ENCODE assay signal across 8 cellular contexts in genomic region chr14:63388766-63389431, GRCh38.
DNase-seq lines count a peak whose midpoint lies in the region; ATAC-seq and TF ChIP-seq lines count a peak whose summit lies in the region.

No MANE protein-coding gene starts in this region.

- peaks cover 8% of the 10 kb centered on the region for H3K36me3 Mint-ChIP-seq in T-helper 17 cell (ENCODE audit: low read depth)

- H3K9ac ChIP-seq in Karpas-422 (ENCODE audit: low read length), result no peak overlapping the region

- no peaks in the 10 kb centered on the region for H3K27me3 Mint-ChIP-seq in T-helper 17 cell

- TF ChIP-seq CTCF in DOHH2 (IDR thresholded peaks at IDR 0.05; ENCODE audit: low read depth, low read length, poor library complexity, severe bottlenecking), result peak; percentile 89
- peak; percentile 86 for TF ChIP-seq CTCF in astrocyte of the cerebellum (IDR thresholded peaks at IDR 0.05; ENCODE audit: low read depth, low read length, missing control alignments)

- ATAC-seq in GM21526 (IDR thresholded peaks at IDR 0.05; ENCODE audit: low FRiP score, unreplicated experiment) (peak; percentile 82), T-helper 17 cell (peak; percentile 67)

- H3K36me3 ChIP-seq in DOHH2 (ENCODE audit: control insufficient read depth, low read length), result peaks cover 44% of the 10 kb centered on the region
- peaks cover 30% of the 10 kb centered on the region for H3K36me3 ChIP-seq in Karpas-422 (ENCODE audit: insufficient read depth, low read length)

- peak; percentile 94 for DNase-seq in Karpas-422
- peak in 1 of 3 donors; percentile 32 for DNase-seq in T-helper 17 cell
- peak; percentile 33 for DNase-seq in astrocyte of the cerebellum (ENCODE audit: low read depth)
- DNase-seq in iPS-NIHi11 (ENCODE audit: low spot score), result peak; percentile 59
- peak; percentile 30 to 52 (median 45) for DNase-seq in stimulated activated CD4-positive, alpha-beta T cell treated with anti-CD3 and anti-CD28 coated beads, Interleukin-12 subunit alpha, Interleukin-12 subunit beta, amount 100 ng/mL, for 48 hours (ENCODE audit: low read depth in 2 of 3, low spot score in 1 of 3)
- DNase-seq in GF-D8 (lab: John Stamatoyannopoulos, UW), result no peak

- H3K4me1 ChIP-seq in DOHH2 (ENCODE audit: control insufficient read depth, low read length) (peaks cover 2% of the 10 kb centered on the region; the same call in 1 of the 2 replicates), Karpas-422 (ENCODE audit: low read length) (peaks cover 20% of the 10 kb centered on the region)

- H3K9me2 ChIP-seq in DOHH2 (replicated peaks; ENCODE audit: control insufficient read depth, low read length) (no peaks in the 10 kb centered on the region), Karpas-422 (replicated peaks; ENCODE audit: insufficient read depth, low read length) (no peaks in the 10 kb centered on the region)

- H4K20me1 ChIP-seq in DOHH2 (ENCODE audit: control insufficient read depth, insufficient read depth, low read depth, low read length), result no peaks in the 10 kb centered on the region
- H4K20me1 ChIP-seq in Karpas-422 (ENCODE audit: insufficient read depth, low read depth, low read length), result no peaks in the 10 kb centered on the region

- peaks cover 8% of the 10 kb centered on the region for H3K4me1 Mint-ChIP-seq in T-helper 17 cell

- no peak overlapping the region for H2AFZ ChIP-seq in Karpas-422 (ENCODE audit: low read length)

- H3K27me3 ChIP-seq in DOHH2 (ENCODE audit: control insufficient read depth, low read length) (no peaks in the 10 kb centered on the region), Karpas-422 (ENCODE audit: low read length) (no peaks in the 10 kb centered on the region)

- in situ Hi-C loops in astrocyte of the cerebellum (cut with HindIII; ENCODE audit: low sequenced_read_pairs), result loop anchor here (10.0 kb wide), 1 partner anchor 916 kb away; no protein-coding TSS in a partner anchor

- H3K4me2 ChIP-seq in DOHH2 (ENCODE audit: low read length) (no peak overlapping the region), Karpas-422 (ENCODE audit: low read depth, low read length, poor library complexity, severe bottlenecking) (no peak overlapping the region)

- H3K4me3 Mint-ChIP-seq in T-helper 17 cell, result no peak overlapping the region

- no peaks in the 10 kb centered on the region for H3K79me2 ChIP-seq in DOHH2 (ENCODE audit: control insufficient read depth, low read length)
- peaks cover 19% of the 10 kb centered on the region for H3K79me2 ChIP-seq in Karpas-422 (ENCODE audit: low read length)

- H3F3A ChIP-seq in DOHH2 (ENCODE audit: control insufficient read depth, insufficient read depth), result no peaks in the 10 kb centered on the region

- H3K4me3 ChIP-seq in DOHH2 (ENCODE audit: low read length) (no peak overlapping the region), Karpas-422 (ENCODE audit: low read length) (no peak overlapping the region), astrocyte of the cerebellum (ENCODE audit: low read depth, low read length) (no peak overlapping the region)

- H3K27ac ChIP-seq in DOHH2 (ENCODE audit: low read depth, low read length) (no peak overlapping the region), Karpas-422 (ENCODE audit: low read length) (no peak overlapping the region)

- H3K9me3 ChIP-seq in DOHH2 (ENCODE audit: control insufficient read depth, insufficient read depth, low read length) (no peaks in the 10 kb centered on the region), Karpas-422 (ENCODE audit: low read length) (no peaks in the 10 kb centered on the region), T-helper 17 cell (ENCODE audit: control insufficient read depth, low read length, poor library complexity, severe bottlenecking) (no peaks in the 10 kb centered on the region)

- no peak overlapping the region for H3K27ac Mint-ChIP-seq in T-helper 17 cell
